Comparison of ENCODE assay signal across 1 cellular context in the genomic region with DNA sequence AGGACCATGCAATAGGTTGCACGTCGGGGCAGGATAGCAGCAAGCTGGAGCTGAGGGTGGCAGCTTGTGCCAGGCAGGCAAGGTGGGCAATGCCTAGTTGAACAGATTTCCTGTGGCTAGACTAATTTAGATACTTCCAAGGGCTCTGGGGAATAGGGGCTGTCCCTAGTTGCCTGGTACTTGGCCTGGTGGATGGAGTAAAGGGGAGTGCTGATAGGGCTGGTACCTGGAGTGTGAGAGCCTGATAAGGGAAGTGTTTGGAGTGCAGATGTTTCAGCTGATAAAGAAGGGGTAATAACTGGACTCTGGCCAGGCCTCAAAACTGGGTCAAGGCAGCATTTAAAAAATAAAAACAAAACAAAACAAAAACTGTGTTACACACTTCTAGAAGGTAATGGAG.
TF ChIP-seq lines count a peak whose summit lies in the region.

No MANE protein-coding gene starts in this region.

TF ChIP-seq in GM23338, 12 proteins besides CTCF, POLR2A, EP300 and RAD21 (continued from another document):
- no peak for TF ChIP-seq EZH2phosphoT487 (IDR thresholded peaks at IDR 0.05; ENCODE audit: unreplicated experiment)
- no peak for TF ChIP-seq CREB1 (CRISPR knock-in tag; IDR thresholded peaks at IDR 0.05; ENCODE audit: low read depth)
- TF ChIP-seq JUNB (IDR thresholded peaks at IDR 0.05; ENCODE audit: unreplicated experiment): no peak
- TF ChIP-seq EZH2 (IDR thresholded peaks at IDR 0.05; ENCODE audit: low read depth, unreplicated experiment): no peak
